In genomic region chr20:36098364-36098763, GRCh38 we compare ENCODE assay signal across 8 cellular contexts. TPM values are rescaled to one million over a fixed set of nuclear protein-coding genes. Genes with fewer than 3 reads are reported as not detected.
DNase-seq lines count a peak whose midpoint lies in the region; ATAC-seq, FAIRE-seq and TF ChIP-seq lines count a peak whose summit lies in the region.

No MANE protein-coding gene starts in this region.

- intact Hi-C loops in pancreas (cut with DNase I) = no loop called here
- intact Hi-C loops in activated naive CD4-positive, alpha-beta T cell treated with anti-CD3 and anti-CD28 coated beads for 36 hours (cut with micrococcal nuclease) = no loop called here

- no peak for FAIRE-seq in pancreas (lab: Jason Lieb, UNC)

- H3K27me3 Mint-ChIP-seq in CD8-positive, alpha-beta memory T cell = peaks cover 10 to 12% of the 10 kb centered on the region in 2 donors
- H3K27me3 Mint-ChIP-seq in activated naive CD4-positive, alpha-beta T cell treated with anti-CD3 and anti-CD28 coated beads for 36 hours (ENCODE audit: low read depth) = peaks cover 10% of the 10 kb centered on the region

- 0 to 3% methylated on average over 2 of the region's 2 CpGs for WGBS in pancreas, 2 donors

- no peak overlapping the region for H3K27ac Mint-ChIP-seq in CD8-positive, alpha-beta memory T cell
- no peak overlapping the region for H3K27ac Mint-ChIP-seq in activated naive CD4-positive, alpha-beta T cell treated with anti-CD3 and anti-CD28 coated beads for 36 hours

- H3K36me3 Mint-ChIP-seq in CD8-positive, alpha-beta memory T cell = no peaks in the 10 kb centered on the region
- H3K36me3 Mint-ChIP-seq in activated naive CD4-positive, alpha-beta T cell treated with anti-CD3 and anti-CD28 coated beads for 36 hours (ENCODE audit: low read depth) = no peaks in the 10 kb centered on the region

- CTCF ChIA-PET in CD8-positive, alpha-beta memory T cell (lab: Charles Lee) = interaction anchor here (0.8 to 1.3 kb wide), 3 partner anchors 40 to 106 kb away, joined by 3 to 4 read pairs (median 4); no protein-coding TSS in a partner anchor
- CTCF ChIA-PET in activated naive CD4-positive, alpha-beta T cell treated with anti-CD3 and anti-CD28 coated beads for 36 hours (lab: Charles Lee) = interaction anchor here (1.6 kb wide), 1 partner anchor 105 kb away, joined by 6 read pairs; no protein-coding TSS in a partner anchor

- peak overlapping the region in 3 of 4 donors; percentile 40 to 87 (median 69) for H3K27ac ChIP-seq in pancreas
- H3K27ac ChIP-seq in CD8-positive, alpha-beta memory T cell (ENCODE audit: low read depth, low read length) = no peak overlapping the region

- no peak for TF ChIP-seq CTCF in pancreas (IDR thresholded peaks at IDR 0.05)

- H3K9me3 ChIP-seq in MG63 (no peaks in the 10 kb centered on the region), pancreas (no peaks in the 10 kb centered on the region)
- no peaks in the 10 kb centered on the region for H3K9me3 ChIP-seq in CD8-positive, alpha-beta memory T cell (ENCODE audit: low read length)

- H3K27me3 ChIP-seq in MG63 (no peaks in the 10 kb centered on the region), pancreas (no peaks in the 10 kb centered on the region)
- H3K27me3 ChIP-seq in CD8-positive, alpha-beta memory T cell (ENCODE audit: insufficient read depth, low read length, poor library complexity, severe bottlenecking) = no peaks in the 10 kb centered on the region

- H3K36me3 ChIP-seq in MG63 = no peaks in the 10 kb centered on the region
- H3K36me3 ChIP-seq in pancreas = no peaks in the 10 kb centered on the region
- H3K36me3 ChIP-seq in CD8-positive, alpha-beta memory T cell (ENCODE audit: insufficient read depth, low read length) = no peaks in the 10 kb centered on the region

- H3K4me1 Mint-ChIP-seq in CD8-positive, alpha-beta memory T cell = peaks cover 4 to 8% (median 6%) of the 10 kb centered on the region in 3 donors
- H3K4me1 Mint-ChIP-seq in activated naive CD4-positive, alpha-beta T cell treated with anti-CD3 and anti-CD28 coated beads for 36 hours (ENCODE audit: low read depth) = peaks cover 7% of the 10 kb centered on the region

- H3K4me3 Mint-ChIP-seq in CD8-positive, alpha-beta memory T cell = peak overlapping the region in 1 of 7 donors; percentile 20
- no peak overlapping the region for H3K4me3 Mint-ChIP-seq in activated naive CD4-positive, alpha-beta T cell treated with anti-CD3 and anti-CD28 coated beads for 36 hours

- DNase-seq in MG63 = peak; percentile 86
- peak; percentile 95 for DNase-seq in dermis blood vessel endothelial cell
- DNase-seq in pancreas = peak in 2 of 6 donors; percentile 39 to 64
- no peak for DNase-seq in CD8-positive, alpha-beta memory T cell
- DNase-seq in activated naive CD4-positive, alpha-beta T cell treated with anti-CD3 and anti-CD28 coated beads for 36 hours = no peak
- no peak for DNase-seq in COLO829 (ENCODE audit: low spot score)

- H3K4me1 ChIP-seq in pancreas = peaks cover 34 to 55% (median 39%) of the 10 kb centered on the region in 3 donors
- peaks cover 7% of the 10 kb centered on the region for H3K4me1 ChIP-seq in CD8-positive, alpha-beta memory T cell (ENCODE audit: insufficient read depth, low read length)

- H3K4me3 ChIP-seq in MG63 (no peak overlapping the region), pancreas (no peak overlapping the region)
- no peak overlapping the region for H3K4me3 ChIP-seq in CD8-positive, alpha-beta memory T cell (ENCODE audit: low read length)

- H3K9me3 Mint-ChIP-seq in CD8-positive, alpha-beta memory T cell = no peaks in the 10 kb centered on the region
- no peaks in the 10 kb centered on the region for H3K9me3 Mint-ChIP-seq in activated naive CD4-positive, alpha-beta T cell treated with anti-CD3 and anti-CD28 coated beads for 36 hours

- POLR2A ChIA-PET in CD8-positive, alpha-beta memory T cell (lab: Charles Lee) = no interaction called here

- ATAC-seq in GM18868 (IDR thresholded peaks at IDR 0.05; ENCODE audit: unreplicated experiment) (peak; percentile 68), pancreas (peak in 3 of 4 donors; percentile 4 to 33 (median 5)), HG03342 (IDR thresholded peaks at IDR 0.05; ENCODE audit: unreplicated experiment) (no peak)

RNA-seq across cellular contexts. Expression of gene EPB41L1, which starts 56.2 kb away (rescaled TPM):
- 11.7 and 22.9 TPM in 2 replicates for total RNA-seq in MG63 (2014; rRNA removed; shearing (Covaris generic); ENCODE audit: low replicate concordance)
- total RNA-seq in dermis blood vessel endothelial cell = 16.0 and 21.1 TPM in 2 replicates
- 10 to 100 TPM; 23.4 to 40.5 (median 30.8) TPM for total RNA-seq in pancreas
- polyA plus RNA-seq in pancreas = 10 to 100 TPM; 17.6 to 31.4 TPM
- total RNA-seq in CD8-positive, alpha-beta memory T cell = under 1 TPM; 0.29 to 0.35 TPM
- polyA plus RNA-seq in CD8-positive, alpha-beta memory T cell = not detected
- 1 to 10 TPM in 1 of 2 experiments, under 1 TPM in 1; 0.57 to 1.1 TPM for total RNA-seq in activated naive CD4-positive, alpha-beta T cell treated with anti-CD3 and anti-CD28 coated beads for 36 hours

Comparison
In these comparisons a context has a peak if more than half of its experiments do, and no peak if none do; other contexts are left out.
1. DNase-seq: peak in MG63 (single experiment) and dermis blood vessel endothelial cell (single experiment); none in CD8-positive, alpha-beta memory T cell (0 of 5), activated naive CD4-positive, alpha-beta T cell treated with anti-CD3 and anti-CD28 coated beads for 36 hours (single experiment) and COLO829 (single experiment).